ENCODE assay signal across 8 cellular contexts in genomic region chr2:45643543-45644542, GRCh38. TPM values are rescaled to one million over a fixed set of nuclear protein-coding genes. Genes with fewer than 3 reads are reported as not detected.
DNase-seq lines count a peak whose midpoint lies in the region; ATAC-seq and TF ChIP-seq lines count a peak whose summit lies in the region.

No MANE protein-coding gene starts in this region.

- ATAC-seq in GM18511 (IDR thresholded peaks at IDR 0.05; ENCODE audit: unreplicated experiment) (peak; percentile 85), HG03280 (IDR thresholded peaks at IDR 0.05; ENCODE audit: unreplicated experiment) (peak; percentile 82)
- peak; percentile 99 for ATAC-seq in naive thymus-derived CD4-positive, alpha-beta T cell
- peak; percentile 97 for ATAC-seq in stimulated activated naive CD8-positive, alpha-beta T cell treated with anti-CD3 and anti-CD28 coated beads, Interleukin-15, Interleukin-2, amounts not matched to agents 100 U/mL and 50 U/mL, for 24 hours

- H3K4me1 Mint-ChIP-seq in naive thymus-derived CD4-positive, alpha-beta T cell: peaks cover 0 to 18% (median 5%) of the 10 kb centered on the region in 7 donors

- POLR2A ChIA-PET in AG04449 (lab: Yijun Ruan, JAX): no interaction called here
- POLR2A ChIA-PET in naive thymus-derived CD4-positive, alpha-beta T cell (lab: Charles Lee): interaction anchor here (0.7 to 1.5 kb wide), 3 partner anchors 31 to 135 kb away, joined by 3 to 6 read pairs (median 3); no protein-coding TSS in a partner anchor

- peaks cover 0 to 9% of the 10 kb centered on the region in 2 donors for H3K4me1 ChIP-seq in naive thymus-derived CD4-positive, alpha-beta T cell (ENCODE audit: control insufficient read depth in 2 of 2, insufficient read depth in 2 of 2, low read length in 2 of 2)

- peaks cover 0 to 2% (median 0%) of the 10 kb centered on the region in 5 donors for H3K36me3 Mint-ChIP-seq in naive thymus-derived CD4-positive, alpha-beta T cell

- CTCF ChIA-PET in AG04449 (lab: Yijun Ruan, JAX): interaction anchor here (0.6 to 5.2 kb wide), 26 partner anchors 9 to 383 kb away, joined by 3 to 72 read pairs (median 3); no protein-coding TSS in a partner anchor
- CTCF ChIA-PET in naive thymus-derived CD4-positive, alpha-beta T cell (lab: Charles Lee): interaction anchor here (0.7 to 5.6 kb wide), 9 partner anchors 30 to 293 kb away, joined by 3 to 45 read pairs (median 4); no protein-coding TSS in a partner anchor

- H3K27ac ChIP-seq in naive thymus-derived CD4-positive, alpha-beta T cell (ENCODE audit: low read depth, low read length): no peak overlapping the region

- H3K27ac Mint-ChIP-seq in naive thymus-derived CD4-positive, alpha-beta T cell: peak overlapping the region in 2 of 9 donors; percentile 46 to 57

- no peaks in the 10 kb centered on the region for H3K27me3 ChIP-seq in naive thymus-derived CD4-positive, alpha-beta T cell (ENCODE audit: control insufficient read depth in 2 of 2, insufficient read depth in 2 of 2, low read length in 2 of 2)

- peak overlapping the region; percentile 64 for H3K4me3 ChIP-seq in AG04449 (ENCODE audit: low read depth, low read length)
- peak overlapping the region; percentile 44 for H3K4me3 ChIP-seq in naive thymus-derived CD4-positive, alpha-beta T cell (ENCODE audit: low read length)

- DNase-seq in AG04449 (ENCODE audit: low read depth, low spot score): no peak
- DNase-seq in NOMO-1 treated with dmso at 0.1 percent for 144 hours (lab: John Stamatoyannopoulos, UW; ENCODE audit: unreplicated experiment): peak; percentile 41
- peak; percentile 81 to 84 for DNase-seq in activated T-cell treated with anti-CD3 and anti-CD28 coated beads, Interleukin-2, amount 50 U/mL, for 48 hours
- peak; percentile 40 for DNase-seq in fibroblast of gingiva (ENCODE audit: low read depth)
- peak; percentile 46 to 86 (median 73) for DNase-seq in naive thymus-derived CD4-positive, alpha-beta T cell
- peak; percentile 85 for DNase-seq in stimulated activated naive CD8-positive, alpha-beta T cell treated with anti-CD3 and anti-CD28 coated beads, Interleukin-15, Interleukin-2, amounts not matched to agents 100 U/mL and 50 U/mL, for 24 hours

- H3K36me3 ChIP-seq in naive thymus-derived CD4-positive, alpha-beta T cell (ENCODE audit: control insufficient read depth in 2 of 3, insufficient read depth in 3 of 3, low read length in 3 of 3): no peaks in the 10 kb centered on the region

- H3K9me3 Mint-ChIP-seq in naive thymus-derived CD4-positive, alpha-beta T cell: no peaks in the 10 kb centered on the region

- TF ChIP-seq CTCF in AG04449 (IDR thresholded peaks at IDR 0.05; ENCODE audit: insufficient read depth, low read length, missing control alignments): peak; percentile 83

- H3K27me3 Mint-ChIP-seq in naive thymus-derived CD4-positive, alpha-beta T cell: peaks cover 11 to 37% (median 20%) of the 10 kb centered on the region in 5 donors

- peak overlapping the region; percentile 16 to 67 (median 50) for H3K4me3 Mint-ChIP-seq in naive thymus-derived CD4-positive, alpha-beta T cell

- intact Hi-C loops in naive thymus-derived CD4-positive, alpha-beta T cell (cut with micrococcal nuclease): loop anchor here (1.0 to 10.0 kb wide), 6 partner anchors 7 to 721 kb away; partner anchors contain the start of gene PRKCE (in 2 of the 2)

- no peaks in the 10 kb centered on the region for H3K9me3 ChIP-seq in naive thymus-derived CD4-positive, alpha-beta T cell (ENCODE audit: control insufficient read depth in 2 of 3, low read length in 3 of 3)

RNA-seq across cellular contexts. Expression of gene PRKCE, which starts 7.6 kb away (rescaled TPM):
- total RNA-seq in naive thymus-derived CD4-positive, alpha-beta T cell: 10 to 100 TPM; 18.5 to 37.9 (median 20.4) TPM
- polyA plus RNA-seq in naive thymus-derived CD4-positive, alpha-beta T cell: 1 to 10 TPM; 1.4 to 2.3 TPM

RNA-seq across cellular contexts. Expression of gene SRBD1, which starts 32.8 kb away (rescaled TPM):
- total RNA-seq in naive thymus-derived CD4-positive, alpha-beta T cell: 10 to 100 TPM; 17.7 to 28.1 (median 23.3) TPM
- polyA plus RNA-seq in naive thymus-derived CD4-positive, alpha-beta T cell: 10 to 100 TPM; 14.0 to 15.1 TPM
